In the genomic region with DNA sequence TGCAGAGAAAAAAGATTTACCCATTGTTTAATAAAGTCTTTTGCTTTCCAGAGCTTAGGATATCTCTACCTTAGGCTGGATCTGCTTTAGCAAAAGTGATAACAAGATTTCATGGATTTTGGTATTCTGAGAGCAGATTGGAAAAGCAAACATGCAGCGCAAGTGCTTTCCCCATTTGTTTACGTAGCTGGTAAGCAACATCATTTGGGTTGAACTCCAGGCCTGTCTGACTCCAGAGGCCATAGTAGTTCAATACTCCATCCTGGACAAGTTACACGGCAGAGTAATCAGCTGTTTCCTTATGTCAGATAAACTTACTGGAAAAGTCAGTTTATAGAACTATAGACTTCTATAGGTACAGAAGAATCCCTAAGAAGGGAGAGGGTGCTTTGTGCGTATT, we compare ENCODE assay signal across 1 cellular context.
TF ChIP-seq lines count a peak whose summit lies in the region.

No MANE protein-coding gene starts in this region.

TF ChIP-seq in liver, 16 proteins besides CTCF, POLR2A, EP300 and RAD21 (continued from another document):
- TF ChIP-seq, protein P1, sequence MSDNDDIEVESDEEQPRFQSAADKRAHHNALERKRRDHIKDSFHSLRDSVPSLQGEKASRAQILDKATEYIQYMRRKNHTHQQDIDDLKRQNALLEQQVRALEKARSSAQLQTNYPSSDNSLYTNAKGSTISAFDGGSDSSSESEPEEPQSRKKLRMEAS (IDR thresholded peaks at IDR 0.05) = peak; percentile 18
- TF ChIP-seq NR2F2 (IDR thresholded peaks at IDR 0.05) = no peak
- no peak for TF ChIP-seq HNF4G (IDR thresholded peaks at IDR 0.05)
- TF ChIP-seq GABPA (IDR thresholded peaks at IDR 0.05 in 1 of 2, conservative IDR thresholded peaks at IDR 0.05 in 1 of 2) = peak in 1 of 2 donors; percentile 14
- peak; percentile 79 for TF ChIP-seq FOXA2 (IDR thresholded peaks at IDR 0.05)
- TF ChIP-seq FOXA1 (IDR thresholded peaks at IDR 0.05) = peak; percentile 62
- TF ChIP-seq JUND (IDR thresholded peaks at IDR 0.05) = peak in 1 of 2 donors; percentile 39
- no peak for TF ChIP-seq EGR1 (IDR thresholded peaks at IDR 0.05; ENCODE audit: low read depth in 2 of 2)
- TF ChIP-seq, protein P2, sequence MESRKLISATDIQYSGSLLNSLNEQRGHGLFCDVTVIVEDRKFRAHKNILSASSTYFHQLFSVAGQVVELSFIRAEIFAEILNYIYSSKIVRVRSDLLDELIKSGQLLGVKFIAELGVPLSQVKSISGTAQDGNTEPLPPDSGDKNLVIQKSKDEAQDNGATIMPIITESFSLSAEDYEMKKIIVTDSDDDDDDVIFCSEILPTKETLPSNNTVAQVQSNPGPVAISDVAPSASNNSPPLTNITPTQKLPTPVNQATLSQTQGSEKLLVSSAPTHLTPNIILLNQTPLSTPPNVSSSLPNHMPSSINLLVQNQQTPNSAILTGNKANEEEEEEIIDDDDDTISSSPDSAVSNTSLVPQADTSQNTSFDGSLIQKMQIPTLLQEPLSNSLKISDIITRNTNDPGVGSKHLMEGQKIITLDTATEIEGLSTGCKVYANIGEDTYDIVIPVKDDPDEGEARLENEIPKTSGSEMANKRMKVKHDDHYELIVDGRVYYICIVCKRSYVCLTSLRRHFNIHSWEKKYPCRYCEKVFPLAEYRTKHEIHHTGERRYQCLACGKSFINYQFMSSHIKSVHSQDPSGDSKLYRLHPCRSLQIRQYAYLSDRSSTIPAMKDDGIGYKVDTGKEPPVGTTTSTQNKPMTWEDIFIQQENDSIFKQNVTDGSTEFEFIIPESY (IDR thresholded peaks at IDR 0.05) = no peak
- TF ChIP-seq RXRA (IDR thresholded peaks at IDR 0.05) = peak; percentile 83 to 86
- TF ChIP-seq HNF4A (conservative IDR thresholded peaks at IDR 0.05) = peak; percentile 44 to 56
